In the genomic region with DNA sequence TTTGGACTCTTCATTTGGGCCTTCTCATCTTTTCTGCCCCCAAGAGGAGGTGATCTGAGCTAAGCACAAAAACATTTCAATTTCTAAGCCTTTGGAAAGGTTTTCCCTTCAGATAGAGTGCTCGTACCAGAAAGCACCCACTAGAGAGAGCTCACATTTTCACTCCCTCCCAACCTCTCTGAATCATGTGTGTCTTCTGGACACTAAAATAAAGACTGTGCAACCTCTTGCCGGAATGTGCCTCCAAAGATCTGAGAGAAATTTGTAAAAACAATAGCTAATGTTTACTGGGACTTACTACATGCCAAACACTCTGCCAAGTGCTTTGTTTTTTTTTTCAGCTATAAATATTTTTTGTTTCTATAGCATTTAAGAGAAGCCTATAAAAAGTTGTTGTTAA, we compare ENCODE assay signal across 23 cellular contexts.
"Had no signal": no experiment of that assay in that cellular context is flagged by ENCODE, and none has a peak within 500 bp of the region (broad histone marks: within the 10 kb centered on the region; RNA-seq: fewer than 3 reads in every experiment).

No MANE protein-coding gene starts in this region.

- H3K9me3 ChIP-seq: left ventricle myocardium inferior, sigmoid colon, transverse colon had no signal

- H3K4me3 Mint-ChIP-seq: activated B cell treated with CpG ODN at 0.5 μM for 24 hours; activated CD4-positive, alpha-beta T cell treated with anti-CD3 and anti-CD28 coated beads for 36 hours; activated naive CD8-positive, alpha-beta T cell; activated T-cell treated with anti-CD3 and anti-CD28 coated beads, Interleukin-2, amount 50 U/mL, for 4 hours; dendritic cell treated with granulocyte-macrophage colony-stimulating factor and Interleukin-4, amounts not matched to agents 40 ng/mL and 50 ng/mL, for 4 days; immature natural killer cell; neural crest cell; stimulated activated naive B cell treated with anti-CD40 and anti-IgM and Interleukin-4, amounts not matched to agents 10 μg/mL and 1 μg/mL and 100 μg/mL, for 72 hours; T-helper 1 cell treated with Interleukin-12 subunit alpha and Interleukin-12 subunit beta and Interleukin-4 antibody, amounts not matched to agents 30 μg/mL and 1 μg/mL, for 36 hours had no signal

- DNase-seq: activated B cell treated with CpG ODN at 0.5 μM for 24 hours; activated CD4-positive, alpha-beta T cell treated with anti-CD3 and anti-CD28 coated beads for 36 hours; activated CD4-positive, alpha-beta T cell treated with anti-CD3 and anti-CD28 coated beads, Interleukin-2, amount 50 U/mL, for 48 hours; activated CD8-positive, alpha-beta memory T cell treated with anti-CD3 and anti-CD28 coated beads, Interleukin-2, amount 50 U/mL, for 48 hours; activated naive CD4-positive, alpha-beta T cell; activated T-cell treated with anti-CD3 and anti-CD28 coated beads, Interleukin-2, amount 50 U/mL, for 4 hours; effector CD8-positive, alpha-beta T cell; foreskin keratinocyte; immature natural killer cell; left ventricle myocardium inferior; occipital lobe; sigmoid colon; stimulated activated CD4-positive, alpha-beta T cell treated with anti-CD3 and anti-CD28 coated beads, Interleukin-2, amount 100 ng/mL, for 48 hours; stimulated activated CD8-positive, alpha-beta memory T cell treated with anti-CD3 and anti-CD28 coated beads, Interleukin-4, amount 100 ng/mL, for 48 hours; stimulated activated naive B cell treated with anti-CD40 and anti-IgM and Interleukin-4, amounts not matched to agents 10 μg/mL and 1 μg/mL and 100 μg/mL, for 72 hours; transverse colon had no signal

- H3K4me3 ChIP-seq: cardiac muscle cell, hepatocyte, left ventricle myocardium inferior, sigmoid colon, transverse colon had no signal

- H3K4me1 ChIP-seq: foreskin keratinocyte, left ventricle myocardium inferior, sigmoid colon, transverse colon had no signal

- H2AFZ ChIP-seq: hepatocyte had no signal

- H3K27me3 Mint-ChIP-seq: dendritic cell treated with granulocyte-macrophage colony-stimulating factor and Interleukin-4, amounts not matched to agents 40 ng/mL and 50 ng/mL, for 4 days had no signal

- H3K4me1 Mint-ChIP-seq: activated CD4-positive, alpha-beta T cell treated with anti-CD3 and anti-CD28 coated beads for 36 hours; immature natural killer cell; neural crest cell; stimulated activated naive B cell treated with anti-CD40 and anti-IgM and Interleukin-4, amounts not matched to agents 10 μg/mL and 1 μg/mL and 100 μg/mL, for 72 hours had no signal

- H3K27ac ChIP-seq: cardiac muscle cell, foreskin keratinocyte, hepatocyte, left ventricle myocardium inferior, sigmoid colon, transverse colon had no signal

- H3K4me2 ChIP-seq: hepatocyte had no signal

- H3K36me3 ChIP-seq: cardiac muscle cell, left ventricle myocardium inferior, sigmoid colon, transverse colon had no signal

- H3K79me2 ChIP-seq: hepatocyte had no signal

- H3K27ac Mint-ChIP-seq: activated B cell treated with CpG ODN at 0.5 μM for 24 hours; activated CD4-positive, alpha-beta T cell treated with anti-CD3 and anti-CD28 coated beads for 36 hours; activated naive CD8-positive, alpha-beta T cell; activated T-helper 2 cell treated with anti-CD3 and anti-CD28 coated beads, Interferon-gamma antibody, Interleukin-2, Interleukin-4, amounts not matched to agents 10 μg/mL and 5 μg/mL and 100 μg/mL, durations not matched to agents 14 hours and 24 hours and 36 hours; dendritic cell treated with granulocyte-macrophage colony-stimulating factor and Interleukin-4, amounts not matched to agents 40 ng/mL and 50 ng/mL, for 4 days; immature natural killer cell; stimulated activated naive B cell treated with anti-CD40 and anti-IgM and Interleukin-4, amounts not matched to agents 10 μg/mL and 1 μg/mL and 100 μg/mL, for 72 hours; T-helper 1 cell treated with Interleukin-12 subunit alpha and Interleukin-12 subunit beta and Interleukin-4 antibody, amounts not matched to agents 30 μg/mL and 1 μg/mL, for 36 hours had no signal

- ATAC-seq: activated CD4-positive, alpha-beta T cell treated with anti-CD3 and anti-CD28 coated beads for 36 hours; activated T-cell treated with anti-CD3 and anti-CD28 coated beads, Interleukin-2, amount 50 U/mL, for 4 hours; foreskin keratinocyte; stimulated activated naive B cell treated with anti-CD40 and anti-IgM and Interleukin-4, amounts not matched to agents 10 μg/mL and 1 μg/mL and 100 μg/mL, for 72 hours had no signal

- H3K27me3 ChIP-seq: cardiac muscle cell, foreskin keratinocyte, hepatocyte, sigmoid colon, transverse colon had no signal

- H3K36me3 Mint-ChIP-seq: activated naive CD8-positive, alpha-beta T cell; immature natural killer cell; stimulated activated naive B cell treated with anti-CD40 and anti-IgM and Interleukin-4, amounts not matched to agents 10 μg/mL and 1 μg/mL and 100 μg/mL, for 72 hours had no signal

- H3K9me3 Mint-ChIP-seq: activated B cell treated with CpG ODN at 0.5 μM for 24 hours; activated T-cell treated with anti-CD3 and anti-CD28 coated beads, Interleukin-2, amount 50 U/mL, for 4 hours; activated T-helper 2 cell treated with anti-CD3 and anti-CD28 coated beads, Interferon-gamma antibody, Interleukin-2, Interleukin-4, amounts not matched to agents 10 μg/mL and 5 μg/mL and 100 μg/mL, durations not matched to agents 14 hours and 24 hours and 36 hours; dendritic cell treated with granulocyte-macrophage colony-stimulating factor and Interleukin-4, amounts not matched to agents 40 ng/mL and 50 ng/mL, for 4 days; immature natural killer cell; stimulated activated naive B cell treated with anti-CD40 and anti-IgM and Interleukin-4, amounts not matched to agents 10 μg/mL and 1 μg/mL and 100 μg/mL, for 72 hours; T-helper 1 cell treated with Interleukin-12 subunit alpha and Interleukin-12 subunit beta and Interleukin-4 antibody, amounts not matched to agents 30 μg/mL and 1 μg/mL, for 36 hours had no signal
